In genomic region chr15:50107591-50108408, GRCh38 we compare ENCODE assay signal across 1 cellular context.
TF ChIP-seq lines count a peak whose summit lies in the region.

No MANE protein-coding gene starts in this region.

TF ChIP-seq in WTC11, 78 proteins besides CTCF, POLR2A, EP300 and RAD21 (continued from another document):
- no peak for TF ChIP-seq ZNF281 (CRISPR knock-in tag; IDR thresholded peaks at IDR 0.05)
- TF ChIP-seq ESRRA (CRISPR knock-in tag; IDR thresholded peaks at IDR 0.05; ENCODE audit: borderline replicate concordance) = no peak
- TF ChIP-seq ZNF138 (CRISPR knock-in tag; conservative IDR thresholded peaks at IDR 0.05) = no peak
- no peak for TF ChIP-seq RELA (CRISPR knock-in tag; IDR thresholded peaks at IDR 0.05; ENCODE audit: borderline replicate concordance)
- no peak for TF ChIP-seq FOXP4 (CRISPR knock-in tag; IDR thresholded peaks at IDR 0.05)
